ENCODE assay signal across 9 cellular contexts in genomic region chr14:58107947-58108552, GRCh38. TPM values are rescaled to one million over a fixed set of nuclear protein-coding genes. Genes with fewer than 3 reads are reported as not detected.
A peak's percentile ranks its signal among the peaks of the same experiment; 100 is the strongest.
DNase-seq lines count a peak whose midpoint lies in the region; ATAC-seq, FAIRE-seq and TF ChIP-seq lines count a peak whose summit lies in the region.
"Had no signal": no experiment of that assay in that cellular context is flagged by ENCODE, and none has a peak within 500 bp of the region (broad histone marks: within the 10 kb centered on the region; RNA-seq: fewer than 3 reads in every experiment).

No MANE protein-coding gene starts in this region.

- H3K9me3 ChIP-seq in trophoblast cell (ENCODE audit: insufficient read depth, low read depth, low read length), result no peaks in the 10 kb centered on the region

- DNase-seq in GM19239 (ENCODE audit: insufficient read length, low spot score), result peak; percentile 17
- DNase-seq in NCI-H2227 (lab: John Stamatoyannopoulos, UW; ENCODE audit: unreplicated experiment), result peak; percentile 65
- peak; percentile 8 for DNase-seq in activated CD4-positive, alpha-beta T cell treated with anti-CD3 and anti-CD28 coated beads, Interleukin-2, amount 50 U/mL, for 1 hour
- DNase-seq in fibroblast of the conjunctiva (ENCODE audit: low read depth), result peak; percentile 66
- peak; percentile 27 to 72 for DNase-seq in trophoblast cell
- DNase-seq: naive B cell had no signal

- no peak overlapping the region for H3K4me3 ChIP-seq in trophoblast cell (ENCODE audit: low read depth, low read length)

- FAIRE-seq in GM19239 (lab: Jason Lieb, UNC), result no peak

- H3K36me3 ChIP-seq in trophoblast cell (ENCODE audit: control insufficient read depth in 1 of 2, insufficient read depth in 2 of 2, low read length in 2 of 2), result no peaks in the 10 kb centered on the region

- TF ChIP-seq CTCF in C4-2B (conservative IDR thresholded peaks at IDR 0.05), result peak; percentile 89

- H4K12ac ChIP-seq in trophoblast cell (ENCODE audit: low read depth, low read length), result no peak overlapping the region

- H3K79me1 ChIP-seq in trophoblast cell (ENCODE audit: low read length), result no peaks in the 10 kb centered on the region

- no peaks in the 10 kb centered on the region for H3K27me3 ChIP-seq in trophoblast cell (ENCODE audit: insufficient read depth, low read length)

- no peak overlapping the region for H3K18ac ChIP-seq in trophoblast cell (ENCODE audit: low read length)

- no peak for ATAC-seq in activated CD4-positive, CD25-positive, alpha-beta regulatory T cell treated with anti-CD3 and anti-CD28 coated beads, Interleukin-2, amount 50 U/mL, for 24 hours
- no peak for ATAC-seq in GM21825 (IDR thresholded peaks at IDR 0.05; ENCODE audit: unreplicated experiment)

- no peak overlapping the region for H2AK5ac ChIP-seq in trophoblast cell (ENCODE audit: low read length)

- H3K4ac ChIP-seq in trophoblast cell (ENCODE audit: low read depth, low read length), result no peak overlapping the region

- H3K79me2 ChIP-seq in trophoblast cell (ENCODE audit: control insufficient read depth, insufficient read depth, low read length, poor library complexity), result no peaks in the 10 kb centered on the region

- H3K4me2 ChIP-seq in trophoblast cell (ENCODE audit: low read length), result no peak overlapping the region

- H3K9ac ChIP-seq in trophoblast cell (ENCODE audit: low read length), result no peak overlapping the region

- no peak overlapping the region for H2BK120ac ChIP-seq in trophoblast cell (ENCODE audit: insufficient read depth, low read length, poor library complexity)

- H3K23ac ChIP-seq in trophoblast cell (ENCODE audit: low read length), result no peak overlapping the region

- no peak overlapping the region for H2BK5ac ChIP-seq in trophoblast cell (ENCODE audit: low read depth, low read length, poor library complexity)

- no peak overlapping the region for H2BK12ac ChIP-seq in trophoblast cell (ENCODE audit: low read length)

- no CpG with 5 or more reads among the region's 4 CpGs for WGBS in trophoblast cell (ENCODE audit: extremely low coverage, insufficient coverage, insufficient read length)

- H4K91ac ChIP-seq in trophoblast cell (ENCODE audit: low read depth, low read length), result no peak overlapping the region

- H3K14ac ChIP-seq in trophoblast cell (ENCODE audit: low read length), result no peak overlapping the region

- H2AFZ ChIP-seq in trophoblast cell (ENCODE audit: insufficient read depth, low read length, poor library complexity), result no peak overlapping the region

- H3K27ac ChIP-seq in C4-2B (no peak overlapping the region), trophoblast cell (ENCODE audit: low read depth, low read length) (no peak overlapping the region)

- no peak overlapping the region for H4K8ac ChIP-seq in trophoblast cell (ENCODE audit: low read depth, low read length)

- H3K4me1 ChIP-seq in trophoblast cell (ENCODE audit: control insufficient read depth in 1 of 2, insufficient read depth in 2 of 2, low read length in 2 of 2), result no peaks in the 10 kb centered on the region

RNA-seq across cellular contexts. Expression of gene ARMH4, which starts 44.0 kb away (rescaled TPM):
- 3.8 and 4.1 TPM in 2 replicates for polyA plus RNA-seq in trophoblast cell (2013)

Comparison
In these comparisons a context has a peak if more than half of its experiments do, and no peak if none do; other contexts are left out.
1. DNase-seq: peak in every context shown above with its lines; median percentile 66 in fibroblast of the conjunctiva; 65 in NCI-H2227; 50 in trophoblast cell; 17 in GM19239; 8 in activated CD4-positive, alpha-beta T cell treated with anti-CD3 and anti-CD28 coated beads, Interleukin-2, amount 50 U/mL, for 1 hour.